ENCODE assay signal across 8 cellular contexts in genomic region chr13:110712081-110712848, GRCh38. TPM values are rescaled to one million over a fixed set of nuclear protein-coding genes. Genes with fewer than 3 reads are reported as not detected.
DNase-seq lines count a peak whose midpoint lies in the region; ATAC-seq and TF ChIP-seq lines count a peak whose summit lies in the region.

No MANE protein-coding gene starts in this region.

- no peaks in the 10 kb centered on the region for H3K9me3 Mint-ChIP-seq in CD4-positive, alpha-beta T cell

- peaks cover 4% of the 10 kb centered on the region for H3K27me3 Mint-ChIP-seq in CD4-positive, alpha-beta T cell

- peak overlapping the region; percentile 98 for H3K4me3 Mint-ChIP-seq in CD4-positive, alpha-beta T cell

- POLR2A ChIA-PET in CD4-positive, alpha-beta T cell (lab: Charles Lee) = interaction anchor here (0.6 to 3.1 kb wide), 14 partner anchors 9 to 927 kb away, joined by 3 to 28 read pairs (median 4); partner anchors contain the start of genes ANKRD10 and NAXD

- intact Hi-C loops in CD4-positive, alpha-beta T cell (cut with DNase I, micrococcal nuclease) = loop anchor here (2.0 to 10.0 kb wide), 4 partner anchors 97 to 927 kb away; partner anchors contain the start of genes ANKRD10 (in 1 of the 2), IRS2 (in 1 of the 2) and NAXD (in 1 of the 2)

- H3K9me3 ChIP-seq in CD4-positive, alpha-beta T cell (ENCODE audit: control insufficient read depth, low read length) = no peaks in the 10 kb centered on the region

- no peak for TF ChIP-seq CTCF in CD4-positive, alpha-beta T cell (IDR thresholded peaks at IDR 0.05)

- peak; percentile 70 to 90 (median 83) for DNase-seq in CD4-positive, alpha-beta T cell
- DNase-seq in NCI-H774 (lab: John Stamatoyannopoulos, UW) (peak; percentile 99), lung microvascular endothelial cell (ENCODE audit: low read depth in 2 of 2) (peak; percentile 77 to 86)
- DNase-seq in activated CD8-positive, alpha-beta memory T cell treated with anti-CD3 and anti-CD28 coated beads for 24 hours = peak; percentile 97
- DNase-seq in effector CD4-positive, alpha-beta T cell = peak; percentile 81
- DNase-seq in stimulated activated CD4-positive, alpha-beta T cell treated with anti-CD3 and anti-CD28 coated beads, TNF-alpha, amount 100 ng/mL, for 48 hours (ENCODE audit: low read depth in 3 of 3) = peak; percentile 74 to 87 (median 77)

- peak overlapping the region; percentile 97 for H3K27ac Mint-ChIP-seq in CD4-positive, alpha-beta T cell

- peaks cover 37% of the 10 kb centered on the region for H3K36me3 Mint-ChIP-seq in CD4-positive, alpha-beta T cell (ENCODE audit: low read depth)

- H3K27me3 ChIP-seq in CD4-positive, alpha-beta T cell (ENCODE audit: control insufficient read depth, insufficient read depth, low read length) = no peaks in the 10 kb centered on the region

- H3K27ac ChIP-seq in CD4-positive, alpha-beta T cell (ENCODE audit: low read depth, low read length) = peak overlapping the region; percentile 97

- peaks cover 22% of the 10 kb centered on the region for H3K4me1 Mint-ChIP-seq in CD4-positive, alpha-beta T cell (ENCODE audit: low read depth)

- CTCF ChIA-PET in CD4-positive, alpha-beta T cell (lab: Charles Lee) = interaction anchor here (0.6 to 0.9 kb wide), 2 partner anchors 31 to 733 kb away, joined by 3 to 4 read pairs; no protein-coding TSS in a partner anchor

- peak; percentile 11 for ATAC-seq in CD4-positive, alpha-beta T cell (ENCODE audit: poor library complexity)
- ATAC-seq in GM19438 (IDR thresholded peaks at IDR 0.05; ENCODE audit: low read depth, unreplicated experiment) (peak; percentile 27), HG03565 (IDR thresholded peaks at IDR 0.05; ENCODE audit: unreplicated experiment) (peak; percentile 22)

RNA-seq across cellular contexts. Expression of gene ING1, which starts 1.2 kb away (rescaled TPM):
- 10 to 100 TPM; 14.6 to 16.2 TPM for total RNA-seq in CD4-positive, alpha-beta T cell
- 8.5 and 13.5 TPM in 2 replicates for total RNA-seq in lung microvascular endothelial cell

RNA-seq across cellular contexts. Expression of gene CARS2, which starts 6.3 kb away (rescaled TPM):
- total RNA-seq in CD4-positive, alpha-beta T cell = 10 to 100 TPM; 50.2 to 56.5 TPM
- total RNA-seq in lung microvascular endothelial cell = 34.0 and 51.6 TPM in 2 replicates

Comparison
In these comparisons a context has a peak if more than half of its experiments do, and no peak if none do; other contexts are left out.
1. Peak in every context shown above with its lines: DNase-seq, ATAC-seq and H3K27ac ChIP-seq.